Comparison of ENCODE assay signal across 23 cellular contexts in genomic region chr2:129945557-129945956, GRCh38.
"Had no signal": no experiment of that assay in that cellular context is flagged by ENCODE, and none has a peak within 500 bp of the region (broad histone marks: within the 10 kb centered on the region; RNA-seq: fewer than 3 reads in every experiment).

No MANE protein-coding gene starts in this region.

- H3K27ac ChIP-seq: colonic mucosa, coronary artery, dorsolateral prefrontal cortex, epithelial cell of prostate, esophagus muscularis mucosa, esophagus squamous epithelium, foreskin keratinocyte, gastrocnemius medialis, gastroesophageal sphincter, heart left ventricle, heart right ventricle had no signal

- H3K4me1 ChIP-seq: colonic mucosa, esophagus muscularis mucosa, esophagus squamous epithelium, foreskin keratinocyte, gastrocnemius medialis, gastroesophageal sphincter, heart left ventricle, heart right ventricle had no signal

- H3K36me3 ChIP-seq: colonic mucosa, esophagus muscularis mucosa, esophagus squamous epithelium, gastrocnemius medialis, gastroesophageal sphincter, heart left ventricle, heart right ventricle had no signal

- H3K27me3 ChIP-seq: colonic mucosa, foreskin keratinocyte, gastrocnemius medialis, gastroesophageal sphincter had no signal

- H3K4me3 ChIP-seq: colonic mucosa, coronary artery, dorsolateral prefrontal cortex, esophagus muscularis mucosa, esophagus squamous epithelium, gastrocnemius medialis, gastroesophageal sphincter, heart left ventricle, heart right ventricle had no signal

- H3K9me3 ChIP-seq: colonic mucosa, esophagus muscularis mucosa, esophagus squamous epithelium, gastrocnemius medialis, gastroesophageal sphincter, heart left ventricle, heart right ventricle had no signal

- DNase-seq: colonic mucosa; cortex of kidney; dermis blood vessel endothelial cell; dorsolateral prefrontal cortex; effector CD4-positive, alpha-beta T cell; effector CD8-positive, alpha-beta T cell; effector memory CD4-positive, alpha-beta T cell; effector memory CD8-positive, alpha-beta T cell; endodermal cell; erythroblast; esophagus squamous epithelium; foreskin fibroblast; foreskin keratinocyte; foreskin melanocyte; gastrocnemius medialis; glutamatergic neuron; head of caudate nucleus; heart left ventricle; heart right ventricle had no signal
